ENCODE assay signal across 26 cellular contexts in the genomic region with DNA sequence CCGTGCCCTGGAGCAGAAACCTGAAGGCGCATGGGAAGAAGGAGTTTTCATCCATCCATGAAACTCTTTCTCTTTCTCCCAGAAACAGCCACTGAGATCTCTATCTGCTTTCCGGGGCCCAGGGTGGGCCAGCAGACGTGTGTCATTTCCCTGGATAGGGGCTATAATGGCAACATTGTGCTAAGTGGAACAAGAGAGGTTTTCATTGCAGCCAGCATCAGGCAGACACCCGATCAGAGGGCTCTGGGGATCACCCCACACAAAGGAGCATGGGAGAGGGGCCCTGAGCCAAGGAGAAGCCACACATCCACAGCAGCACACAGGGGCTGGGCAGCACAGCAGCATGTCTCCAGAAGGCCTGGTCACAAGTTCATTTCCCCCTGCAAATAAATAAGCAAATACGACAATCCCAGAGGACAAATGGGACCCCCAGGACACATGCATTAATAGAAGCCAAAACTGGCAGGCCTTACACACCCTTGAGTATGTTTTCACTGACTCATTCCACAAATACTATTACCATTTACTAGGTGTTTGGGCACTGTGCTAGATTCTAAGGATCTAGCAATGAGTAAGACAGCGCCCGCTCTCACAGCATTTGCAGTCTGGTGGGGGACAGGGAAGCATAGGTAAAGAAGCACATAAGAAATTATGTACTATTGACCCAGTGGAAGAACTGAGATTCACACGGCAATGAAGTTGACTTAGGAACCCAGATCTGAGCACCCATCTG. TPM values are rescaled to one million over a fixed set of nuclear protein-coding genes. Genes with fewer than 3 reads are reported as not detected.
DNase-seq lines count a peak whose midpoint lies in the region; ATAC-seq and TF ChIP-seq lines count a peak whose summit lies in the region.
"Had no signal": no experiment of that assay in that cellular context is flagged by ENCODE, and none has a peak within 500 bp of the region (broad histone marks: within the 10 kb centered on the region; RNA-seq: fewer than 3 reads in every experiment).

No MANE protein-coding gene starts in this region.

- no peak for TF ChIP-seq CTCF in H9 (conservative IDR thresholded peaks at IDR 0.05)
- no peak for TF ChIP-seq CTCF in CD8-positive, alpha-beta T cell (IDR thresholded peaks at IDR 0.05)

- H3K4me3 ChIP-seq in CD8-positive, alpha-beta T cell (ENCODE audit: low read depth, low read length), result no peak overlapping the region
- H3K4me3 ChIP-seq: A549; BLaER1 treated with 17β-estradiol and CSF1 and Interleukin-3, amounts not matched to agents 10 nM and 100 nM; breast epithelium; coronary artery; heart left ventricle had no signal

- no peak overlapping the region for H3K4me2 ChIP-seq in H9 (ENCODE audit: insufficient read depth, insufficient read length, low read length)
- H3K4me2 ChIP-seq: A549; BLaER1 treated with 17β-estradiol and CSF1 and Interleukin-3, amounts not matched to agents 10 nM and 100 nM had no signal

- H4K91ac ChIP-seq in H9 (ENCODE audit: insufficient read length, low read depth, low read length), result no peak overlapping the region

- H3K14ac ChIP-seq in H9 (ENCODE audit: insufficient read depth, low read length), result no peak overlapping the region

- no peaks in the 10 kb centered on the region for H3K79me1 ChIP-seq in H9 (ENCODE audit: insufficient read depth, low read depth, low read length, poor library complexity, severe bottlenecking)

- H4K8ac ChIP-seq in H9 (replicated peaks; ENCODE audit: insufficient read length, low read depth, low read length), result no peak overlapping the region

- H3K79me2 ChIP-seq in H9 (ENCODE audit: insufficient read depth, low read length), result no peaks in the 10 kb centered on the region

- no peak overlapping the region for H3K18ac ChIP-seq in H9 (ENCODE audit: insufficient read length, low read depth, low read length)

- H4K20me1 ChIP-seq in H9 (ENCODE audit: control insufficient read depth, insufficient read depth, insufficient read length), result no peaks in the 10 kb centered on the region
- H4K20me1 ChIP-seq: BLaER1 treated with 17β-estradiol and CSF1 and Interleukin-3, amounts not matched to agents 10 nM and 100 nM had no signal

- peaks cover 6% of the 10 kb centered on the region for H3K23me2 ChIP-seq in H9 (ENCODE audit: insufficient read length, low read depth, low read length, poor library complexity, severe bottlenecking)

- H3K4ac ChIP-seq in H9 (ENCODE audit: low read depth, low read length), result no peak overlapping the region

- no peak for ATAC-seq in CD8-positive, alpha-beta T cell
- ATAC-seq: A549; activated CD8-positive, alpha-beta T cell treated with anti-CD3 and anti-CD28 coated beads, Interleukin-2, amount 10 ng/mL, durations not matched to agents 7 days and 5 days; heart left ventricle; left ventricle myocardium superior; natural killer cell treated with Interleukin-12 subunit alpha and Interleukin-12 subunit beta and Interleukin-15 and Interleukin-18, amount 100 ng/mL, for 72 hours; Panc1 had no signal

- intact Hi-C loops in activated CD4-positive, alpha-beta memory T cell treated with anti-CD3 and anti-CD28 coated beads for 36 hours (cut with micrococcal nuclease), result no loop called here
- intact Hi-C loops in CD8-positive, alpha-beta T cell (cut with DNase I, micrococcal nuclease), result loop anchor here in 1 of 2 experiments (5.0 kb wide), 1 partner anchor 535 kb away; no protein-coding TSS in a partner anchor

- no peak overlapping the region for H3K9ac ChIP-seq in H9 (ENCODE audit: extremely low read depth, insufficient read length, low read length)
- H3K9ac ChIP-seq: BLaER1 treated with 17β-estradiol and CSF1 and Interleukin-3, amounts not matched to agents 10 nM and 100 nM had no signal

- H3K27ac Mint-ChIP-seq in activated CD4-positive, alpha-beta memory T cell treated with anti-CD3 and anti-CD28 coated beads for 36 hours, result no peak overlapping the region
- no peak overlapping the region for H3K27ac Mint-ChIP-seq in H9
- H3K27ac Mint-ChIP-seq in CD8-positive, alpha-beta T cell, result no peak overlapping the region
- H3K27ac Mint-ChIP-seq in activated naive CD4-positive, alpha-beta T cell treated with anti-CD3 and anti-CD28 coated beads, Interleukin-2, amount 10 ng/mL, durations not matched to agents 7 days and 5 days, result no peak overlapping the region
- H3K27ac Mint-ChIP-seq: activated CD8-positive, alpha-beta T cell treated with anti-CD3 and anti-CD28 coated beads, Interleukin-2, amount 10 ng/mL, durations not matched to agents 7 days and 5 days; natural killer cell treated with Interleukin-12 subunit alpha and Interleukin-12 subunit beta and Interleukin-15 and Interleukin-18, amount 100 ng/mL, for 72 hours; progenitor cell of endocrine pancreas had no signal

- H2BK5ac ChIP-seq in H9 (ENCODE audit: insufficient read length, low read length), result no peak overlapping the region

- no peak overlapping the region for H3K56ac ChIP-seq in H9 (ENCODE audit: insufficient read length, low read depth, low read length)

- no peak overlapping the region for H2AK5ac ChIP-seq in H9 (ENCODE audit: insufficient read length, low read length)

- peaks cover 11% of the 10 kb centered on the region for H3K4me1 Mint-ChIP-seq in activated CD4-positive, alpha-beta memory T cell treated with anti-CD3 and anti-CD28 coated beads for 36 hours (ENCODE audit: low read depth)
- peaks cover 17 to 18% of the 10 kb centered on the region in 2 experiments for H3K4me1 Mint-ChIP-seq in H9
- H3K4me1 Mint-ChIP-seq in CD8-positive, alpha-beta T cell (ENCODE audit: low read depth), result peaks cover 14% of the 10 kb centered on the region
- peaks cover 16% of the 10 kb centered on the region for H3K4me1 Mint-ChIP-seq in activated naive CD4-positive, alpha-beta T cell treated with anti-CD3 and anti-CD28 coated beads, Interleukin-2, amount 10 ng/mL, durations not matched to agents 7 days and 5 days

- peaks cover 4% of the 10 kb centered on the region; the same call in 1 of the 2 replicates for H3K27me3 ChIP-seq in H9 (ENCODE audit: insufficient read depth, low read length)
- no peaks in the 10 kb centered on the region for H3K27me3 ChIP-seq in CD8-positive, alpha-beta T cell (ENCODE audit: insufficient read depth, low read length)
- H3K27me3 ChIP-seq: breast epithelium had no signal

- H2BK12ac ChIP-seq in H9 (ENCODE audit: insufficient read length, low read depth, low read length), result no peak overlapping the region

- H3K27ac ChIP-seq in H9 (ENCODE audit: insufficient read length, low read depth, low read length), result no peak overlapping the region
- H3K27ac ChIP-seq in CD8-positive, alpha-beta T cell (ENCODE audit: low read depth, low read length), result no peak overlapping the region
- H3K27ac ChIP-seq: A549; BLaER1 treated with 17β-estradiol and CSF1 and Interleukin-3, amounts not matched to agents 10 nM and 100 nM; breast epithelium; coronary artery had no signal

- H2BK15ac ChIP-seq in H9 (ENCODE audit: low read depth, low read length), result no peak overlapping the region

- no peaks in the 10 kb centered on the region for H3K4me1 ChIP-seq in H9 (ENCODE audit: insufficient read depth, low read length)
- H3K4me1 ChIP-seq in CD8-positive, alpha-beta T cell (ENCODE audit: insufficient read depth, low read length), result peaks cover 13% of the 10 kb centered on the region
- H3K4me1 ChIP-seq: breast epithelium had no signal

- no peak overlapping the region for H3K4me3 Mint-ChIP-seq in activated CD4-positive, alpha-beta memory T cell treated with anti-CD3 and anti-CD28 coated beads for 36 hours
- no peak overlapping the region for H3K4me3 Mint-ChIP-seq in H9
- no peak overlapping the region for H3K4me3 Mint-ChIP-seq in CD8-positive, alpha-beta T cell
- H3K4me3 Mint-ChIP-seq in activated naive CD4-positive, alpha-beta T cell treated with anti-CD3 and anti-CD28 coated beads, Interleukin-2, amount 10 ng/mL, durations not matched to agents 7 days and 5 days, result no peak overlapping the region
- H3K4me3 Mint-ChIP-seq: activated CD8-positive, alpha-beta T cell treated with anti-CD3 and anti-CD28 coated beads, Interleukin-2, amount 10 ng/mL, durations not matched to agents 7 days and 5 days; natural killer cell treated with Interleukin-12 subunit alpha and Interleukin-12 subunit beta and Interleukin-15 and Interleukin-18, amount 100 ng/mL, for 72 hours had no signal

- DNase-seq in C1 segment of cervical spinal cord (lab: John Stamatoyannopoulos, UW), result peak in 12 of 14 donors; percentile 13 to 81 (median 62)
- peak in 53 of 56 donors; percentile 17 to 90 (median 61) for DNase-seq in amygdala (lab: John Stamatoyannopoulos, UW)
- DNase-seq in globus pallidus (ENCODE audit: low spot score), result peak; percentile 94
- peak; percentile 58 for DNase-seq in occipital lobe (lab: John Stamatoyannopoulos, UW)
- DNase-seq in activated CD4-positive, alpha-beta memory T cell treated with anti-CD3 and anti-CD28 coated beads for 36 hours, result no peak
- DNase-seq in H9, result no peak
- no peak for DNase-seq in CD8-positive, alpha-beta T cell
- no peak for DNase-seq in activated naive CD4-positive, alpha-beta T cell treated with anti-CD3 and anti-CD28 coated beads, Interleukin-2, amount 10 ng/mL, durations not matched to agents 7 days and 5 days
- DNase-seq: activated CD8-positive, alpha-beta T cell treated with anti-CD3 and anti-CD28 coated beads, Interleukin-2, amount 10 ng/mL, durations not matched to agents 7 days and 5 days; activated effector memory CD4-positive, alpha-beta T cell treated with Interleukin-2 at 50 U/mL for 16 hours; activated T-cell treated with anti-CD3 and anti-CD28 coated beads for 4 hours; Calu3; EL; H7; heart left ventricle; left ventricle myocardium superior; NCI-H146; NCI-H2171 treated with DMSO at 0.1 percent for 48 hours; NCI-H524 treated with DMSO at 0.1 percent for 48 hours had no signal

- no peak overlapping the region for H2AFZ ChIP-seq in H9 (ENCODE audit: low read length)

- POLR2A ChIA-PET in activated CD4-positive, alpha-beta memory T cell treated with anti-CD3 and anti-CD28 coated beads for 36 hours (lab: Charles Lee), result no interaction called here
- POLR2A ChIA-PET in CD8-positive, alpha-beta T cell (lab: Charles Lee), result no interaction called here

- no peak overlapping the region for H2BK120ac ChIP-seq in H9 (ENCODE audit: low read depth, low read length, poor library complexity, severe bottlenecking)

- peaks cover 12% of the 10 kb centered on the region for H3K27me3 Mint-ChIP-seq in activated CD4-positive, alpha-beta memory T cell treated with anti-CD3 and anti-CD28 coated beads for 36 hours
- peaks cover 48% of the 10 kb centered on the region for H3K27me3 Mint-ChIP-seq in H9 (ENCODE audit: low read depth)
- H3K27me3 Mint-ChIP-seq in CD8-positive, alpha-beta T cell (ENCODE audit: low read depth), result peaks cover 22% of the 10 kb centered on the region
- H3K27me3 Mint-ChIP-seq in activated naive CD4-positive, alpha-beta T cell treated with anti-CD3 and anti-CD28 coated beads, Interleukin-2, amount 10 ng/mL, durations not matched to agents 7 days and 5 days, result peaks cover 61% of the 10 kb centered on the region

- no peaks in the 10 kb centered on the region for H3K36me3 ChIP-seq in CD8-positive, alpha-beta T cell (ENCODE audit: insufficient read depth, low read length)
- H3K36me3 ChIP-seq: BLaER1 treated with 17β-estradiol and CSF1 and Interleukin-3, amounts not matched to agents 10 nM and 100 nM; breast epithelium; heart left ventricle had no signal

- no peak overlapping the region for H4K5ac ChIP-seq in H9 (ENCODE audit: insufficient read length, low read depth, low read length)

- H3K23ac ChIP-seq in H9 (ENCODE audit: insufficient read length, low read depth, low read length), result no peak overlapping the region

- H3T11ph ChIP-seq in H9 (ENCODE audit: low read length), result no peak overlapping the region

- CTCF ChIA-PET in activated CD4-positive, alpha-beta memory T cell treated with anti-CD3 and anti-CD28 coated beads for 36 hours (lab: Charles Lee), result interaction anchor here (0.9 to 7.4 kb wide), 6 partner anchors 26 to 232 kb away, joined by 3 to 103 read pairs (median 5); partner anchors contain the start of gene ABLIM3
- CTCF ChIA-PET in CD8-positive, alpha-beta T cell (lab: Charles Lee), result interaction anchor here (1.3 to 4.0 kb wide), 5 partner anchors 8 to 127 kb away, joined by 3 to 52 read pairs (median 15); partner anchors contain the start of gene ABLIM3
- CTCF ChIA-PET in activated naive CD4-positive, alpha-beta T cell treated with anti-CD3 and anti-CD28 coated beads, Interleukin-2, amount 10 ng/mL, durations not matched to agents 7 days and 5 days (lab: Charles Lee), result interaction anchor here (0.7 to 6.1 kb wide), 9 partner anchors 12 to 152 kb away, joined by 3 to 144 read pairs (median 9); partner anchors contain the start of gene ABLIM3

- H3K36me3 Mint-ChIP-seq in activated CD4-positive, alpha-beta memory T cell treated with anti-CD3 and anti-CD28 coated beads for 36 hours, result no peaks in the 10 kb centered on the region
- H3K36me3 Mint-ChIP-seq in H9 (ENCODE audit: insufficient read depth in 1 of 3, low read depth in 3 of 3), result no peaks in the 10 kb centered on the region
- peaks cover 4% of the 10 kb centered on the region for H3K36me3 Mint-ChIP-seq in CD8-positive, alpha-beta T cell
- H3K36me3 Mint-ChIP-seq in activated naive CD4-positive, alpha-beta T cell treated with anti-CD3 and anti-CD28 coated beads, Interleukin-2, amount 10 ng/mL, durations not matched to agents 7 days and 5 days, result peaks cover 2% of the 10 kb centered on the region
- H3K36me3 Mint-ChIP-seq: natural killer cell treated with Interleukin-12 subunit alpha and Interleukin-12 subunit beta and Interleukin-15 and Interleukin-18, amount 100 ng/mL, for 72 hours had no signal

- H3K9me3 Mint-ChIP-seq in activated CD4-positive, alpha-beta memory T cell treated with anti-CD3 and anti-CD28 coated beads for 36 hours, result peaks cover 7% of the 10 kb centered on the region
- H3K9me3 Mint-ChIP-seq in H9, result no peaks in the 10 kb centered on the region; a peak in 2 of 5 replicates
- peaks cover 17% of the 10 kb centered on the region for H3K9me3 Mint-ChIP-seq in CD8-positive, alpha-beta T cell
- no peaks in the 10 kb centered on the region for H3K9me3 Mint-ChIP-seq in activated naive CD4-positive, alpha-beta T cell treated with anti-CD3 and anti-CD28 coated beads, Interleukin-2, amount 10 ng/mL, durations not matched to agents 7 days and 5 days
- H3K9me3 Mint-ChIP-seq: natural killer cell treated with Interleukin-12 subunit alpha and Interleukin-12 subunit beta and Interleukin-15 and Interleukin-18, amount 100 ng/mL, for 72 hours had no signal

- no CpG with 5 or more reads among the region's 9 CpGs for WGBS in H9 (ENCODE audit: extremely low coverage, insufficient read length, low lambda C conversion rate)

- H2BK20ac ChIP-seq in H9 (ENCODE audit: low read depth, low read length, poor library complexity, severe bottlenecking), result no peak overlapping the region

- H3K9me3 ChIP-seq in H9 (ENCODE audit: control insufficient read depth, low read depth, low read length), result no peaks in the 10 kb centered on the region
- no peaks in the 10 kb centered on the region for H3K9me3 ChIP-seq in CD8-positive, alpha-beta T cell (ENCODE audit: low read length)

RNA-seq across cellular contexts. Expression of gene AFAP1L1, which starts 4.3 kb away (rescaled TPM):
- total RNA-seq in occipital lobe, result 3.7 TPM
- total RNA-seq in activated CD4-positive, alpha-beta memory T cell treated with anti-CD3 and anti-CD28 coated beads for 36 hours, result not detected
- 1.8 and 2.0 TPM in 2 replicates for total RNA-seq in H9 (2021)
- total RNA-seq in CD8-positive, alpha-beta T cell, result under 1 TPM; 0.11 to 0.19 TPM
- total RNA-seq: activated CD8-positive, alpha-beta T cell treated with anti-CD3 and anti-CD28 coated beads, Interleukin-2, amount 10 ng/mL, durations not matched to agents 7 days and 5 days had no signal

Comparison
In these comparisons a context has a peak if more than half of its experiments do, and no peak if none do; other contexts are left out.
1. DNase-seq: peak in C1 segment of cervical spinal cord (12 of 14), amygdala (53 of 56), globus pallidus (single experiment) and occipital lobe (single experiment); none in activated CD4-positive, alpha-beta memory T cell treated with anti-CD3 and anti-CD28 coated beads for 36 hours (single experiment), H9 (single experiment), CD8-positive, alpha-beta T cell (0 of 7) and activated naive CD4-positive, alpha-beta T cell treated with anti-CD3 and anti-CD28 coated beads, Interleukin-2, amount 10 ng/mL, durations not matched to agents 7 days and 5 days (single experiment).